Comparison of ENCODE assay signal across 18 cellular contexts in the genomic region with DNA sequence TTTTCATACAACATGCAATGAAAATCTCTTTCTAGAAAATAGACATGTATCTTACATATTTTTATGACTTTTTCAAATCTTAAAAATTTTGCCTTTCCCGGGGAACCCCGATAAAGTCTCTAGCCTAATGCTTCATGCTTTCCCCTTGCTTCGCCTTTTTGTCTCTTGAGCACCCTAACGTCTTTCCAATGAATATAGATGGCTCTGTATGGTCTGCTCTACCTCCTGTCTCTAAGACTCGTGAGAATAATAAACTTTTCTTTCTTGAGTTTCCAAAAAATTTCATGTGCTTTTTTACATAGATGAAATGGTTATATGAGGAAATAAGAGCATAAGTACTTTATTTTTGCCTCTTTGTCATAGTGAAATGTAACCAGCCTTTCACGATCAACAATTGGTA.
DNase-seq lines count a peak whose midpoint lies in the region; ATAC-seq, FAIRE-seq and TF ChIP-seq lines count a peak whose summit lies in the region.
"Had no signal": no experiment of that assay in that cellular context is flagged by ENCODE, and none has a peak within 500 bp of the region (broad histone marks: within the 10 kb centered on the region; RNA-seq: fewer than 3 reads in every experiment).

No MANE protein-coding gene starts in this region.

- no peaks in the 10 kb centered on the region for H4K20me1 ChIP-seq in OCI-LY1 (ENCODE audit: insufficient read depth, low read length)

- H3K36me3 ChIP-seq in OCI-LY1 (ENCODE audit: insufficient read depth, low read length) (no peaks in the 10 kb centered on the region), MG63 (no peaks in the 10 kb centered on the region)
- H3K36me3 ChIP-seq: SJSA1 had no signal

- H2AFZ ChIP-seq in OCI-LY1 (ENCODE audit: low read length), result no peak overlapping the region

- no peak overlapping the region for H3K4me3 ChIP-seq in AG10803 (ENCODE audit: low read length)
- H3K4me3 ChIP-seq in OCI-LY1 (ENCODE audit: low read depth, low read length, poor library complexity, severe bottlenecking), result peak overlapping the region; percentile 63
- no peak overlapping the region for H3K4me3 ChIP-seq in MG63
- H3K4me3 ChIP-seq: SJSA1 had no signal

- peak overlapping the region; percentile 30 for H3K4me2 ChIP-seq in OCI-LY1 (ENCODE audit: low read length)

- peak; percentile 15 for FAIRE-seq in frontal cortex (lab: Jason Lieb, UNC)
- FAIRE-seq: D721Med had no signal

- no peaks in the 10 kb centered on the region for H3K9me2 ChIP-seq in OCI-LY1 (ENCODE audit: low read depth, low read length)

- TF ChIP-seq CTCF in AG10803 (conservative IDR thresholded peaks at IDR 0.05; ENCODE audit: low read length), result no peak
- TF ChIP-seq CTCF in OCI-LY1 (IDR thresholded peaks at IDR 0.05; ENCODE audit: low read length), result no peak

- H3K27ac ChIP-seq in OCI-LY1 (ENCODE audit: low read depth, low read length, poor library complexity, severe bottlenecking), result peak overlapping the region; percentile 78
- H3K27ac ChIP-seq: SJSA1 had no signal

- ATAC-seq in GM18502 (IDR thresholded peaks at IDR 0.05; ENCODE audit: poor library complexity, unreplicated experiment), result no peak
- ATAC-seq: Right ventricle myocardium inferior had no signal

- peaks cover 34% of the 10 kb centered on the region; the same call in 1 of the 2 replicates for H3K79me2 ChIP-seq in OCI-LY1 (ENCODE audit: insufficient read depth, low read length)

- H3F3A ChIP-seq in OCI-LY1 (ENCODE audit: insufficient read depth, low read length), result no peaks in the 10 kb centered on the region

- peaks cover 56% of the 10 kb centered on the region for H3K4me1 ChIP-seq in OCI-LY1 (ENCODE audit: insufficient read depth, low read length, severe bottlenecking)
- H3K4me1 ChIP-seq: SJSA1 had no signal

- peak; percentile 15 for DNase-seq in AG10803 (ENCODE audit: low read depth)
- no peak for DNase-seq in frontal cortex (ENCODE audit: low spot score in 2 of 2)
- DNase-seq in pons (ENCODE audit: low spot score), result peak; percentile 75
- no peak for DNase-seq in T-helper 2 cell
- no peak for DNase-seq in MG63
- DNase-seq: DMS79, GOT3, HCEC 1CT, Karpas-422, NCI-H1694, NCI-H2081, NCI-H2171 treated with DMSO at 0.1 percent for 48 hours, NCI-H526 treated with DMSO at 0.1 percent for 48 hours had no signal

- peak overlapping the region; percentile 40 for H3K9ac ChIP-seq in OCI-LY1 (ENCODE audit: low read length)

- H3K27me3 ChIP-seq in OCI-LY1 (ENCODE audit: insufficient read depth, low read length) (no peaks in the 10 kb centered on the region), MG63 (no peaks in the 10 kb centered on the region)
- H3K27me3 ChIP-seq: SJSA1 had no signal

- H3K9me3 ChIP-seq in OCI-LY1 (ENCODE audit: low read length) (no peaks in the 10 kb centered on the region), MG63 (no peaks in the 10 kb centered on the region)
- H3K9me3 ChIP-seq: SJSA1 had no signal

Comparison
In these comparisons a context has a peak if more than half of its experiments do, and no peak if none do; other contexts are left out.
1. DNase-seq: peak in AG10803 (single experiment) and pons (single experiment); none in frontal cortex (0 of 2), T-helper 2 cell (0 of 5) and MG63 (single experiment).